15 cellular contexts compared by ENCODE assay signal in the genomic region with DNA sequence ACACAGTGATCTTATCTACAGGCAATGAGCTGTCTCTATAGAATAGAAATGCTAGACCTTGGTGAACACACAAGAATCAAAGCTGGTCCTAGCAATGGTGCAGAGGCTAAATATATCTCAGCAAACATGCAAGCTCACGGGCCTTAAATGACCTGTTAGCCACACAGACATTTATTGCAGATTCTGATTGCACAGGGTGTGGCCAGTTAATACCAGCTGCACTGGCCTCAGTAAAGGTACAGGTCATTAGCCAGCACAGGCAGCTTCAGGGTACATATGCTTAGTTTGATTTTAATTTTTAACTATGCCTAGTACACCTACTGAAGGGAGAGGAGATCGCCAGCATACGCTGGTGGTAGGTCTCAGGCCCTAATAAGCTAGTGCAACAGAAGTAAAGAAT.
DNase-seq lines count a peak whose midpoint lies in the region; ATAC-seq and TF ChIP-seq lines count a peak whose summit lies in the region.
"Had no signal": no experiment of that assay in that cellular context is flagged by ENCODE, and none has a peak within 500 bp of the region (broad histone marks: within the 10 kb centered on the region; RNA-seq: fewer than 3 reads in every experiment).

No MANE protein-coding gene starts in this region.

- no peaks in the 10 kb centered on the region for H3K79me2 ChIP-seq in PC-3 (ENCODE audit: low read length)

- H2AFZ ChIP-seq in PC-3 (ENCODE audit: low read length) = no peak overlapping the region

- CTCF ChIA-PET in PC-3 (lab: Charles Lee) = interaction anchor here (0.5 to 0.9 kb wide), 3 partner anchors 31 to 151 kb away, joined by 3 to 4 read pairs (median 3); no protein-coding TSS in a partner anchor

- no peaks in the 10 kb centered on the region for H3K36me3 ChIP-seq in PC-3 (ENCODE audit: low read depth, low read length)
- no peaks in the 10 kb centered on the region for H3K36me3 ChIP-seq in esophagus squamous epithelium
- H3K36me3 ChIP-seq: BLaER1 had no signal

- no peak for TF ChIP-seq POLR2A in esophagus squamous epithelium (IDR thresholded peaks at IDR 0.05)

- no peak overlapping the region for H3K4me3 ChIP-seq in PC-3 (ENCODE audit: low read length)
- no peak overlapping the region for H3K4me3 ChIP-seq in esophagus squamous epithelium
- H3K4me3 ChIP-seq in right cardiac atrium (ENCODE audit: low read length) = no peak overlapping the region
- H3K4me3 ChIP-seq: BLaER1 had no signal

- H3K27me3 ChIP-seq in PC-3 (ENCODE audit: low read length) = no peaks in the 10 kb centered on the region
- H3K27me3 ChIP-seq in esophagus squamous epithelium = no peaks in the 10 kb centered on the region
- H3K27me3 ChIP-seq in right cardiac atrium (ENCODE audit: control insufficient read depth, insufficient read depth) = no peaks in the 10 kb centered on the region
- H3K27me3 ChIP-seq: BLaER1 had no signal

- no peaks in the 10 kb centered on the region for H4K20me1 ChIP-seq in PC-3 (ENCODE audit: low read length)
- H4K20me1 ChIP-seq: BLaER1 had no signal

- POLR2A ChIA-PET in PC-3 (lab: Charles Lee; ENCODE audit: unreplicated experiment) = interaction anchor here (0.6 kb wide), 1 partner anchor 37 kb away, joined by 3 read pairs; no protein-coding TSS in a partner anchor

- no peaks in the 10 kb centered on the region for H3K9me3 ChIP-seq in PC-3 (ENCODE audit: low read length)
- no peaks in the 10 kb centered on the region for H3K9me3 ChIP-seq in esophagus squamous epithelium
- H3K9me3 ChIP-seq in right cardiac atrium (ENCODE audit: control insufficient read depth, low read length) = no peaks in the 10 kb centered on the region
- H3K9me3 ChIP-seq: BLaER1 had no signal

- H3K27ac ChIP-seq in PC-3 (ENCODE audit: low read length) (no peak overlapping the region), esophagus squamous epithelium (no peak overlapping the region), right cardiac atrium (ENCODE audit: low read length) (no peak overlapping the region)
- H3K27ac ChIP-seq: BLaER1 had no signal

- DNase-seq in COLO668 (lab: John Stamatoyannopoulos, UW; ENCODE audit: unreplicated experiment) (peak; percentile 30), HT-29 (ENCODE audit: low spot score) (peak; percentile 33), PC-3 (peak; percentile 6), left lobe of liver (ENCODE audit: low spot score) (no peak), esophagus squamous epithelium (lab: John Stamatoyannopoulos, UW) (no peak), right cardiac atrium (no peak)
- no peak for DNase-seq in activated effector memory CD4-positive, alpha-beta T cell treated with anti-CD3 and anti-CD28 coated beads, Interleukin-2, amount 50 U/mL, for 16 hours
- DNase-seq: CD4-positive, alpha-beta memory T cell; NCI-H2029; NCI-H526; OCI-M1; T-helper 17 cell had no signal

- H3K9ac ChIP-seq in PC-3 (ENCODE audit: low read length) = no peak overlapping the region
- H3K9ac ChIP-seq: BLaER1 had no signal

- intact Hi-C loops in PC-3 (cut with micrococcal nuclease) (no loop called here), esophagus squamous epithelium (cut with DNase I) (no loop called here), right cardiac atrium (cut with DNase I) (no loop called here)

- ATAC-seq in PC-3 (peak; percentile 94), left lobe of liver (peak; percentile 56), HG02870 (IDR thresholded peaks at IDR 0.05; ENCODE audit: unreplicated experiment) (no peak), right cardiac atrium (no peak)
- ATAC-seq: HCT116, T-helper 17 cell had no signal

- WGBS in esophagus squamous epithelium, 2 donors = 70 to 82% methylated on average over 3 of the region's 3 CpGs
- WGBS in right cardiac atrium = 91% methylated on average over 3 of the region's 3 CpGs

- no peak overlapping the region for H3K4me2 ChIP-seq in PC-3 (ENCODE audit: low read length)
- H3K4me2 ChIP-seq: BLaER1 had no signal

- no TSS peak for BruUV-seq in PC-3 (replicated peaks; lab: Mats Ljungman, UMichigan)

- H3K9me2 ChIP-seq in PC-3 (replicated peaks; ENCODE audit: low read length) = no peaks in the 10 kb centered on the region

- peaks cover 4% of the 10 kb centered on the region; the same call in 1 of the 2 replicates for H3K4me1 ChIP-seq in PC-3 (ENCODE audit: insufficient read depth, low read length)
- H3K4me1 ChIP-seq in esophagus squamous epithelium = no peaks in the 10 kb centered on the region
- H3K4me1 ChIP-seq in right cardiac atrium (ENCODE audit: control insufficient read depth, insufficient read depth, low read length) = no peaks in the 10 kb centered on the region
- H3K4me1 ChIP-seq: BLaER1 had no signal

- TF ChIP-seq CTCF in PC-3 (conservative IDR thresholded peaks at IDR 0.05; ENCODE audit: low read depth, low read length) = no peak
- no peak for TF ChIP-seq CTCF in esophagus squamous epithelium (IDR thresholded peaks at IDR 0.05)

- H3F3A ChIP-seq in PC-3 (ENCODE audit: low read length, unreplicated experiment) = no peaks in the 10 kb centered on the region

Comparison
In these comparisons a context has a peak if more than half of its experiments do, and no peak if none do; other contexts are left out.
1. DNase-seq: peak in COLO668 (single experiment), HT-29 (single experiment) and PC-3 (single experiment); none in left lobe of liver (single experiment), activated effector memory CD4-positive, alpha-beta T cell treated with anti-CD3 and anti-CD28 coated beads, Interleukin-2, amount 50 U/mL, for 16 hours (single experiment), esophagus squamous epithelium (single experiment) and right cardiac atrium (0 of 3).
2. ATAC-seq: peak in PC-3 (single experiment) and left lobe of liver (single experiment); none in HG02870 (single experiment) and right cardiac atrium (0 of 2).